In the genomic region with DNA sequence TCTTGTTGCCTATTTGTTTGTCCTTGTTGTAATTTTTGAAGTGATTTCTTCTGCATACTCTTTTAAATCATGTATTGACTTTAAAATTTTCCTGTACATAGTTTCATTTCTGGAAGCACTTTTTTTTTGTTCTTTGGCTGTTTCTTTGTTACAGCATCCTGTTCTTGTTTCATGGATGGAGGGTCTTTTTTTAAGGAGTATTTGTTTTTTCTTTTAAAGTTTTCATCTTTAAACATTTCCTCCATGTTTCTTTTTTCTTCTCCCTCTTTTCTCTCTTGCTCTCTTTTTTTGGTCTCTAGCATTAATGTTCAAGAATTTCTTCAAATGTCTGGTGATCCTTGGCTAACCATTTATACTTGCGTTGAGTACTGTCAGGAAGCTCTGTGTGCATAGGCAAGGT, we compare ENCODE assay signal across 1 cellular context.
TF ChIP-seq lines count a peak whose summit lies in the region.

No MANE protein-coding gene starts in this region.

TF ChIP-seq in GM23338, 12 proteins besides CTCF, POLR2A, EP300 and RAD21 (continued from another document):
- TF ChIP-seq, protein P1, sequence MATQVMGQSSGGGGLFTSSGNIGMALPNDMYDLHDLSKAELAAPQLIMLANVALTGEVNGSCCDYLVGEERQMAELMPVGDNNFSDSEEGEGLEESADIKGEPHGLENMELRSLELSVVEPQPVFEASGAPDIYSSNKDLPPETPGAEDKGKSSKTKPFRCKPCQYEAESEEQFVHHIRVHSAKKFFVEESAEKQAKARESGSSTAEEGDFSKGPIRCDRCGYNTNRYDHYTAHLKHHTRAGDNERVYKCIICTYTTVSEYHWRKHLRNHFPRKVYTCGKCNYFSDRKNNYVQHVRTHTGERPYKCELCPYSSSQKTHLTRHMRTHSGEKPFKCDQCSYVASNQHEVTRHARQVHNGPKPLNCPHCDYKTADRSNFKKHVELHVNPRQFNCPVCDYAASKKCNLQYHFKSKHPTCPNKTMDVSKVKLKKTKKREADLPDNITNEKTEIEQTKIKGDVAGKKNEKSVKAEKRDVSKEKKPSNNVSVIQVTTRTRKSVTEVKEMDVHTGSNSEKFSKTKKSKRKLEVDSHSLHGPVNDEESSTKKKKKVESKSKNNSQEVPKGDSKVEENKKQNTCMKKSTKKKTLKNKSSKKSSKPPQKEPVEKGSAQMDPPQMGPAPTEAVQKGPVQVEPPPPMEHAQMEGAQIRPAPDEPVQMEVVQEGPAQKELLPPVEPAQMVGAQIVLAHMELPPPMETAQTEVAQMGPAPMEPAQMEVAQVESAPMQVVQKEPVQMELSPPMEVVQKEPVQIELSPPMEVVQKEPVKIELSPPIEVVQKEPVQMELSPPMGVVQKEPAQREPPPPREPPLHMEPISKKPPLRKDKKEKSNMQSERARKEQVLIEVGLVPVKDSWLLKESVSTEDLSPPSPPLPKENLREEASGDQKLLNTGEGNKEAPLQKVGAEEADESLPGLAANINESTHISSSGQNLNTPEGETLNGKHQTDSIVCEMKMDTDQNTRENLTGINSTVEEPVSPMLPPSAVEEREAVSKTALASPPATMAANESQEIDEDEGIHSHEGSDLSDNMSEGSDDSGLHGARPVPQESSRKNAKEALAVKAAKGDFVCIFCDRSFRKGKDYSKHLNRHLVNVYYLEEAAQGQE (IDR thresholded peaks at IDR 0.05; ENCODE audit: unreplicated experiment): no peak
- TF ChIP-seq ZNF462 (CRISPR knock-in tag; IDR thresholded peaks at IDR 0.05): no peak
- TF ChIP-seq EZH2phosphoT487 (IDR thresholded peaks at IDR 0.05; ENCODE audit: unreplicated experiment): no peak
- no peak for TF ChIP-seq POLR2AphosphoS5 (IDR thresholded peaks at IDR 0.05; ENCODE audit: low read depth)
- TF ChIP-seq NANOG (IDR thresholded peaks at IDR 0.05; ENCODE audit: borderline replicate concordance): no peak
- TF ChIP-seq, protein P2, sequence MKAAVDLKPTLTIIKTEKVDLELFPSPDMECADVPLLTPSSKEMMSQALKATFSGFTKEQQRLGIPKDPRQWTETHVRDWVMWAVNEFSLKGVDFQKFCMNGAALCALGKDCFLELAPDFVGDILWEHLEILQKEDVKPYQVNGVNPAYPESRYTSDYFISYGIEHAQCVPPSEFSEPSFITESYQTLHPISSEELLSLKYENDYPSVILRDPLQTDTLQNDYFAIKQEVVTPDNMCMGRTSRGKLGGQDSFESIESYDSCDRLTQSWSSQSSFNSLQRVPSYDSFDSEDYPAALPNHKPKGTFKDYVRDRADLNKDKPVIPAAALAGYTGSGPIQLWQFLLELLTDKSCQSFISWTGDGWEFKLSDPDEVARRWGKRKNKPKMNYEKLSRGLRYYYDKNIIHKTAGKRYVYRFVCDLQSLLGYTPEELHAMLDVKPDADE (IDR thresholded peaks at IDR 0.05): no peak
TF ChIP-seq in GM23338: peak in this region for 0.
